ENCODE assay signal across 8 cellular contexts in the genomic region with DNA sequence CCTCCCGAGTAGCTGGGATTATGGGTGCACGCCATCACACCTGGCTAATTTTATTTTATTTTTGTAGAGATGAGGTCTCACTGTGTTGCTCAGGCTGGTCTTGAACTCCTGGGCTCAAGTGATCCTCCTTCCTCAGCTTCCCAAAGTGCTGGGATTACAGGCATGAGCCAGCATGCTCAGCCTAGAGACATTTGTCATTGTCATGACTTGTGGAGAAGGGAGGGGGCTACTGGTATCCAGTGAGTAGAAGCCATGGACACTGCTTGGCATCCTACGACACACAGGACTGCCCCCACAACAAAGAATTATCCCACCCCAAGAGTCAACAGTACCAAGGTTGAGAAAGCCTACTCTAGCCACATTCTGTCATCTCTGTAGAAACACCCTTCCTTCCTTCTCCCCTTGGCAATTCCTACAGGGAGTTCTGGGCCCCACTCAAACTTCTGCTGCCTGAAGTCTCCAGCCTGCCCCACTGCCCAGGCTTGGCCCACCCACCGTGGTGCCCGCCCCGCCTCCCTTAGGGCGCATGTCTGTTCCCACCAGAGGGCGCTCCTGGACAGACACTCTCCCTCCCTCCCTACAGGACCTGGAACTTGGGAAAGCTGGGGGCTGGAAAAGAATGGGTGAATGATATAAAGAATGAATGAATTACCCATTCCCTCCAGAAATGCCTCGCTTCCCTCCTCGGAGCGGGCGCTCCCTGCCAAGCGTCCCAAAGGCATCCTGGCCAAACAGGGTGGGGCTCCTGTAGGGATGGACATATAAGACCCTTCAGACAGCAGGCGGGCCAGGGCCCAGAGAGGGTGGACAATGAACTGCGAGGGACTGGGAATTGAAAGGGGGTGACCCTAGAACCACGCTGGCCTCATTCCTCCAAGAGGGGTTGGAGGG. TPM values are rescaled to one million over a fixed set of nuclear protein-coding genes. Genes with fewer than 3 reads are reported as not detected.
DNase-seq lines count a peak whose midpoint lies in the region; ATAC-seq and TF ChIP-seq lines count a peak whose summit lies in the region.

No MANE protein-coding gene starts in this region.

- TF ChIP-seq CTCF in GM13977 (IDR thresholded peaks at IDR 0.05; ENCODE audit: extremely low read depth, insufficient read depth, missing control alignments) = peak; percentile 91

- no peak for ATAC-seq in HG03135 (IDR thresholded peaks at IDR 0.05; ENCODE audit: unreplicated experiment)

- DNase-seq in A172 (ENCODE audit: low spot score) (peak; percentile 50), GM13977 (ENCODE audit: low spot score) (peak; percentile 61), NCI-H2196 (lab: John Stamatoyannopoulos, UW; ENCODE audit: unreplicated experiment) (peak; percentile 88), cerebellar cortex (ENCODE audit: low spot score) (peak; percentile 75)
- peak; percentile 65 for DNase-seq in activated CD4-positive, alpha-beta T cell treated with anti-CD3 and anti-CD28 coated beads for 1 hour
- peak; percentile 79 for DNase-seq in stimulated activated CD4-positive, alpha-beta T cell treated with anti-CD3 and anti-CD28 coated beads, Interleukin-2, amount 100 ng/mL, for 48 hours

- H3K27ac ChIP-seq in layer of hippocampus (ENCODE audit: low read depth, low read length) = peak overlapping the region; percentile 65

- in situ Hi-C loops in GM13977 (cut with MboI; ENCODE audit: low pct_unique_long_range_greater_than_20kb, low sequenced_read_pairs, unreplicated experiment) = loop anchor here (10.0 kb wide), 1 partner anchor 265 kb away; no protein-coding TSS in a partner anchor

- no peaks in the 10 kb centered on the region for H3K27me3 ChIP-seq in layer of hippocampus (ENCODE audit: control insufficient read depth, insufficient read depth, low read length)

RNA-seq across cellular contexts. Expression of gene EMP3, which starts 5.5 kb away (rescaled TPM):
- total RNA-seq in A172 (2014; rRNA removed; shearing (Covaris generic)) = 67.5 and 98.5 TPM in 2 replicates

RNA-seq across cellular contexts. Expression of gene TMEM143, which starts 43.8 kb away (rescaled TPM):
- 1.8 and 2.5 TPM in 2 replicates for total RNA-seq in A172 (2014; rRNA removed; shearing (Covaris generic))

RNA-seq across cellular contexts. Expression of gene SYNGR4, which starts 44.3 kb away (rescaled TPM):
- not detected in 2 replicates for total RNA-seq in A172 (2014; rRNA removed; shearing (Covaris generic))

RNA-seq across cellular contexts. Expression of gene ZNF114, which starts 50.0 kb away (rescaled TPM):
- total RNA-seq in A172 (2014; rRNA removed; shearing (Covaris generic)) = 0.79 and 5.5 TPM in 2 replicates
